Comparison of ENCODE assay signal across 9 cellular contexts in genomic region chr1:155242805-155243358, GRCh38. TPM values are rescaled to one million over a fixed set of nuclear protein-coding genes. Genes with fewer than 3 reads are reported as not detected.
A peak's percentile ranks its signal among the peaks of the same experiment; 100 is the strongest.
DNase-seq lines count a peak whose midpoint lies in the region; ATAC-seq, FAIRE-seq and TF ChIP-seq lines count a peak whose summit lies in the region.
"Had no signal": no experiment of that assay in that cellular context is flagged by ENCODE, and none has a peak within 500 bp of the region (broad histone marks: within the 10 kb centered on the region; RNA-seq: fewer than 3 reads in every experiment).

No MANE protein-coding gene starts in this region.

- POLR2A ChIA-PET in WTC11 (lab: Charles Lee), result interaction anchor here (2.0 kb wide), 1 partner anchor 81 kb away, joined by 5 read pairs; no protein-coding TSS in a partner anchor

- 67 to 70% methylated on average over 3 of the region's 3 CpGs for WGBS in pancreas, 2 donors
- WGBS in body of pancreas, 2 donors, result 61 to 82% methylated on average over 3 of the region's 3 CpGs

- H3K9me3 ChIP-seq in pancreas, result no peaks in the 10 kb centered on the region
- no peaks in the 10 kb centered on the region for H3K9me3 ChIP-seq in body of pancreas

- no peaks in the 10 kb centered on the region for H3K9me3 Mint-ChIP-seq in WTC11
- no peaks in the 10 kb centered on the region for H3K9me3 Mint-ChIP-seq in stimulated activated naive B cell treated with anti-CD40 and anti-IgM and Interleukin-4, amounts not matched to agents 10 μg/mL and 1 μg/mL and 100 μg/mL, for 72 hours

- no peak overlapping the region for H3K27ac Mint-ChIP-seq in WTC11
- peak overlapping the region; percentile 6 for H3K27ac Mint-ChIP-seq in stimulated activated naive B cell treated with anti-CD40 and anti-IgM and Interleukin-4, amounts not matched to agents 10 μg/mL and 1 μg/mL and 100 μg/mL, for 72 hours

- H3K4me1 Mint-ChIP-seq in WTC11, result peaks cover 28% of the 10 kb centered on the region
- H3K4me1 Mint-ChIP-seq in stimulated activated naive B cell treated with anti-CD40 and anti-IgM and Interleukin-4, amounts not matched to agents 10 μg/mL and 1 μg/mL and 100 μg/mL, for 72 hours, result peaks cover 29 to 44% of the 10 kb centered on the region in 2 donors

- CTCF ChIA-PET in WTC11 (lab: Charles Lee), result interaction anchor here (0.7 to 2.7 kb wide), 4 partner anchors 8 to 903 kb away, joined by 3 to 39 read pairs (median 4); no protein-coding TSS in a partner anchor

- peaks cover 41% of the 10 kb centered on the region for H3K27me3 Mint-ChIP-seq in WTC11 (ENCODE audit: low read depth)
- no peaks in the 10 kb centered on the region for H3K27me3 Mint-ChIP-seq in stimulated activated naive B cell treated with anti-CD40 and anti-IgM and Interleukin-4, amounts not matched to agents 10 μg/mL and 1 μg/mL and 100 μg/mL, for 72 hours

- H3K27me3 ChIP-seq in pancreas (no peaks in the 10 kb centered on the region), body of pancreas (no peaks in the 10 kb centered on the region)

- H3K4me3 ChIP-seq in foreskin fibroblast (ENCODE audit: low read depth in 1 of 2, low read length in 2 of 2) (peak overlapping the region; percentile 75 to 77), pancreas (peak overlapping the region in 2 of 4 donors; percentile 59 to 66), body of pancreas (no peak overlapping the region)

- H3K36me3 ChIP-seq in pancreas (no peaks in the 10 kb centered on the region), body of pancreas (replicated peaks in 1 of 2; ENCODE audit: insufficient read depth in 1 of 2, low read depth in 2 of 2) (peaks cover 0 to 2% of the 10 kb centered on the region in 2 donors)

- DNase-seq in NCI-H82 (lab: John Stamatoyannopoulos, UW), result peak; percentile 42
- no peak for DNase-seq in NCI-H82 treated with DMSO at 0.1 percent for 48 hours (lab: John Stamatoyannopoulos, UW; ENCODE audit: unreplicated experiment)
- DNase-seq in WTC11 (ENCODE audit: low spot score), result no peak
- DNase-seq in foreskin fibroblast, result no peak
- no peak for DNase-seq in stimulated activated naive B cell treated with anti-CD40 and anti-IgM and Interleukin-4, amounts not matched to agents 10 μg/mL and 1 μg/mL and 100 μg/mL, for 72 hours
- no peak for DNase-seq in pancreas
- DNase-seq in stimulated activated CD4-positive, alpha-beta T cell treated with anti-CD3 and anti-CD28 coated beads, Interleukin-4, amount 100 ng/mL, for 24 hours, result no peak
- DNase-seq in body of pancreas, result no peak

- H3K36me3 Mint-ChIP-seq in WTC11, result peaks cover 10% of the 10 kb centered on the region
- peaks cover 10 to 31% of the 10 kb centered on the region in 2 donors for H3K36me3 Mint-ChIP-seq in stimulated activated naive B cell treated with anti-CD40 and anti-IgM and Interleukin-4, amounts not matched to agents 10 μg/mL and 1 μg/mL and 100 μg/mL, for 72 hours

- ATAC-seq in WTC11, result no peak
- no peak for ATAC-seq in stimulated activated naive B cell treated with anti-CD40 and anti-IgM and Interleukin-4, amounts not matched to agents 10 μg/mL and 1 μg/mL and 100 μg/mL, for 72 hours (replicated peaks)
- no peak for ATAC-seq in pancreas
- no peak for ATAC-seq in body of pancreas

- TF ChIP-seq CTCF in WTC11 (IDR thresholded peaks at IDR 0.05), result no peak
- no peak for TF ChIP-seq CTCF in foreskin fibroblast (IDR thresholded peaks at IDR 0.05; ENCODE audit: low read depth, low read length)
- no peak for TF ChIP-seq CTCF in pancreas (IDR thresholded peaks at IDR 0.05)
- TF ChIP-seq CTCF in body of pancreas (IDR thresholded peaks at IDR 0.05), result no peak

- H3K27ac ChIP-seq in pancreas (no peak overlapping the region), body of pancreas (peak overlapping the region in 1 of 4 donors; percentile 86)

- H3K4me3 Mint-ChIP-seq in WTC11, result peak overlapping the region; percentile 78
- peak overlapping the region; percentile 82 to 84 for H3K4me3 Mint-ChIP-seq in stimulated activated naive B cell treated with anti-CD40 and anti-IgM and Interleukin-4, amounts not matched to agents 10 μg/mL and 1 μg/mL and 100 μg/mL, for 72 hours

- H3K4me1 ChIP-seq in pancreas (peaks cover 0 to 4% (median 0%) of the 10 kb centered on the region in 3 donors), body of pancreas (peaks cover 33% of the 10 kb centered on the region)

- intact Hi-C loops in pancreas (cut with DNase I) (no loop called here), body of pancreas (cut with DNase I) (no loop called here)

- TF ChIP-seq POLR2A in body of pancreas (IDR thresholded peaks at IDR 0.05), result no peak

- no peak for FAIRE-seq in pancreas (lab: Jason Lieb, UNC)
- FAIRE-seq: A204.1 had no signal

TF ChIP-seq in WTC11, 78 proteins besides CTCF, POLR2A, EP300 and RAD21:
- no peak for TF ChIP-seq ZNF671 (CRISPR knock-in tag; IDR thresholded peaks at IDR 0.05)
- no peak for TF ChIP-seq IRF1 (CRISPR knock-in tag; IDR thresholded peaks at IDR 0.05)
- TF ChIP-seq E2F1 (CRISPR knock-in tag; IDR thresholded peaks at IDR 0.05), result no peak
- no peak for TF ChIP-seq ZBTB43 (CRISPR knock-in tag; IDR thresholded peaks at IDR 0.05)
- no peak for TF ChIP-seq CREB1 (CRISPR knock-in tag; IDR thresholded peaks at IDR 0.05)

RNA-seq across cellular contexts. Expression of gene ENTREP3, which starts 12.4 kb away (rescaled TPM):
- total RNA-seq in WTC11 (2021), result 65.3 to 67.8 TPM (median 66.6 TPM) in 3 replicates
- total RNA-seq in pancreas, result 10 to 100 TPM in 2 of 6 donors, 1 to 10 TPM in 4; 6.7 to 14.4 (median 8.5) TPM
- polyA plus RNA-seq in pancreas, result 10 to 100 TPM in 1 of 2 donors, 1 to 10 TPM in 1; 7.9 to 11.1 TPM
- total RNA-seq in body of pancreas, result 10 to 100 TPM in 1 of 2 donors, 1 to 10 TPM in 1; 6.2 to 12.2 TPM

RNA-seq across cellular contexts. Expression of gene SCAMP3, which starts 19.3 kb away (rescaled TPM):
- total RNA-seq in WTC11 (2021) (50.0 to 58.8 TPM (median 52.2 TPM) in 3 replicates), pancreas (10 to 100 TPM; 25.1 to 33.4 (median 28.0) TPM), body of pancreas (10 to 100 TPM; 36.8 to 38.9 TPM)
- 10 to 100 TPM; 27.7 to 55.5 TPM for polyA plus RNA-seq in pancreas

RNA-seq across cellular contexts. Expression of gene CLK2, which starts 30.4 kb away (rescaled TPM):
- total RNA-seq in WTC11 (2021) (68.2 to 74.9 TPM (median 74.4 TPM) in 3 replicates), pancreas (10 to 100 TPM; 15.7 to 39.6 (median 18.7) TPM), body of pancreas (10 to 100 TPM; 36.6 to 40.7 TPM)
- 10 to 100 TPM; 81.1 to 89.4 TPM for polyA plus RNA-seq in pancreas

RNA-seq across cellular contexts. Expression of gene HCN3, which starts 34.4 kb away (rescaled TPM):
- total RNA-seq in WTC11 (2021) (5.9 to 7.3 TPM (median 6.3 TPM) in 3 replicates), pancreas (1 to 10 TPM in 4 of 6 donors, under 1 TPM in 2; 0.66 to 2.6 (median 1.4) TPM), body of pancreas (1 to 10 TPM; 1.3 to 2.9 TPM)
- polyA plus RNA-seq in pancreas, result 10 to 100 TPM in 1 of 2 donors, 1 to 10 TPM in 1; 4.8 to 12.0 TPM

RNA-seq across cellular contexts. Expression of gene MTX1, which starts 34.4 kb away (rescaled TPM):
- total RNA-seq in WTC11 (2021), result 57.5 to 62.8 TPM (median 60.4 TPM) in 3 replicates
- total RNA-seq in pancreas, result 10 to 100 TPM; 10.7 to 18.4 (median 15.7) TPM
- polyA plus RNA-seq in pancreas, result 10 to 100 TPM; 34.3 to 36.8 TPM
- 10 to 100 TPM in 1 of 2 donors, 1 to 10 TPM in 1; 5.9 to 16.3 TPM for total RNA-seq in body of pancreas

Comparison
In these comparisons a context has a peak if more than half of its experiments do, and no peak if none do; other contexts are left out.
1. H3K4me3 ChIP-seq: peak in foreskin fibroblast (2 of 2); none in body of pancreas (0 of 2).